In the genomic region with DNA sequence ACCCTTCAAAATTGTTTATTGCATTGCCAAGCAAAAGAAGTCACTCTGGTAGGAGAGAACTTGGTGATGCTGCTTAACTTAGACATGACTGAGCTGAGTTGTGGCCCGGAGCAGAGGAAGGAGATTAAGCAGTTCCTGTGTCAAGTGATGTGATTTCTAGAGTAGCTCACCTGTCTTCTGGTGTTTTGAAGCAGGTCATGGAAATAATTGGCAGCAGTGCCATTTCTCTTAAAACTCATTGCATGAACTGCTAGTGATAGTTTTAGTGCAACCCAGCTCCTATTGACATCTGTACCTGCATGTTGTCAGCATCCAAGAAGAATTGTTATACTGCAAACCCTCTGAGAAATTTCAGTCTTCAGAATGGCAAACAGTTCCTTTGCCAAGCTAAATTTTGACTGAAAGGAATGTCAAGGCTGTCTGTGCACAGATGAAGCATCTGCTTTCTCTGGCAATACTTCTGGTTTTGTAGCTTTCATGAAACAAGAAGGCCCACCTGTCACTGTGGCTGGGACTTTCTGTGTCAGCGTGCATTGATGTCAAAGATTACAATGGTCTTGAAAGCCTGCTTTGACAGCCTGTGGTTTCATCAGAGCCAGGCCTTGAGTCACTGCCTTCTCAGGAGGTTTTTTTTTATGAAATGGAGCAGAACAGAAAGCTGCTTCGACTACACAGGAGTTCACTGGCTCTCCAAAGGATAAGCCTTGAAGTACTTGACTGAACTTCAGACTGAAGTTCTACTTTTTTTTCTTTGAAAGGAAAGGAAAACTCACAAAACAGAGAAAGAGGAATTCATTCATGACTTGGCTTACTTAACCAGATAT, we compare ENCODE assay signal across 8 cellular contexts.
DNase-seq lines count a peak whose midpoint lies in the region; ATAC-seq, FAIRE-seq and TF ChIP-seq lines count a peak whose summit lies in the region.

No MANE protein-coding gene starts in this region.

- H3K27me3 ChIP-seq in K562 (ENCODE audit: control insufficient read depth in 2 of 2, insufficient read depth in 2 of 2, low read length in 2 of 2): peaks cover 5 to 14% of the 10 kb centered on the region in 2 experiments
- H3K27me3 ChIP-seq in tibial nerve: no peaks in the 10 kb centered on the region

- peak; percentile 86 for ATAC-seq in GM18907 (IDR thresholded peaks at IDR 0.05; ENCODE audit: unreplicated experiment)
- peak; percentile 92 for ATAC-seq in HG02981 (IDR thresholded peaks at IDR 0.05; ENCODE audit: unreplicated experiment)
- ATAC-seq in K562: no peak

- intact Hi-C loops in K562 (cut with micrococcal nuclease): no loop called here

- no peak overlapping the region for H3K4me2 ChIP-seq in K562 (ENCODE audit: insufficient read depth, low read length)

- no peaks in the 10 kb centered on the region for H3K9me1 ChIP-seq in K562 (ENCODE audit: control insufficient read depth, insufficient read depth, low read length)

- 2% methylated on average over 3 of the region's 3 CpGs for WGBS in K562 (ENCODE audit: insufficient coverage, low coverage, missing lambda C conversion rate)
- WGBS in tibial nerve, 2 donors: 61 to 69% methylated on average over 3 of the region's 3 CpGs

- TF ChIP-seq CTCF in K562 (IDR thresholded peaks at IDR 0.05 in 2 of 3, conservative IDR thresholded peaks at IDR 0.05 in 1 of 3; ENCODE audit: insufficient read depth in 2 of 3, low read depth in 1 of 3, low read length in 3 of 3) (no peak), mesothelial cell of epicardium (IDR thresholded peaks at IDR 0.05; ENCODE audit: unreplicated experiment) (no peak), tibial nerve (IDR thresholded peaks at IDR 0.05) (no peak)

- no peaks in the 10 kb centered on the region for H3K27me3 Mint-ChIP-seq in mesothelial cell of epicardium (ENCODE audit: low read depth)

- TF ChIP-seq RAD21 in K562 (CRISPR knock-in tag; conservative IDR thresholded peaks at IDR 0.05 in 1 of 2, IDR thresholded peaks at IDR 0.05 in 1 of 2): no peak

- H3K4me3 Mint-ChIP-seq in mesothelial cell of epicardium: no peak overlapping the region

- BruUV-seq in K562 (replicated peaks; lab: Mats Ljungman, UMichigan): no TSS peak

- H3K27ac Mint-ChIP-seq in mesothelial cell of epicardium: no peak overlapping the region

- no peak for FAIRE-seq in K562 (lab: Jason Lieb, UNC)

- H3K9me3 Mint-ChIP-seq in mesothelial cell of epicardium: no peaks in the 10 kb centered on the region

- H3K9me3 ChIP-seq in K562 (replicated peaks; ENCODE audit: control insufficient read depth, insufficient read depth, low read depth, low read length): no peaks in the 10 kb centered on the region
- H3K9me3 ChIP-seq in tibial nerve: no peaks in the 10 kb centered on the region

- in situ Hi-C loops in K562 (cut with MboI): no loop called here

- no peak overlapping the region for H3K9ac ChIP-seq in K562 (ENCODE audit: insufficient read depth in 1 of 2, low read depth in 2 of 2, low read length in 2 of 2)

- H4K20me1 ChIP-seq in K562 (replicated peaks; ENCODE audit: control insufficient read depth, insufficient read depth, low read length): no peaks in the 10 kb centered on the region

- TF ChIP-seq EP300 in K562 (IDR thresholded peaks at IDR 0.05; ENCODE audit: low read length): no peak
- no peak for TF ChIP-seq EP300 in tibial nerve (IDR thresholded peaks at IDR 0.05)

- H3K36me3 Mint-ChIP-seq in mesothelial cell of epicardium: no peaks in the 10 kb centered on the region

- H3K36me3 ChIP-seq in K562 (ENCODE audit: control insufficient read depth, insufficient read depth, low read length) (no peaks in the 10 kb centered on the region), tibial nerve (no peaks in the 10 kb centered on the region)

- H2AFZ ChIP-seq in K562 (ENCODE audit: low read depth, low read length): no peak overlapping the region

- TF ChIP-seq POLR2A in K562 (conservative IDR thresholded peaks at IDR 0.05) (no peak), tibial nerve (IDR thresholded peaks at IDR 0.05) (no peak)

- H3K4me1 ChIP-seq in K562 (replicated peaks in 1 of 2; ENCODE audit: control insufficient read depth in 2 of 2, insufficient read depth in 2 of 2, low read length in 2 of 2) (no peaks in the 10 kb centered on the region), tibial nerve (peaks cover 0 to 12% (median 0%) of the 10 kb centered on the region in 4 donors)

- POLR2A ChIA-PET in K562 (lab: Yijun Ruan, JAX): interaction anchor here (0.6 to 1.2 kb wide), 3 partner anchors 13 to 1008 kb away, joined by 3 read pairs; no protein-coding TSS in a partner anchor

- H3K4me3 ChIP-seq in K562 (no peak overlapping the region), tibial nerve (no peak overlapping the region)

- no peaks in the 10 kb centered on the region for H3K79me2 ChIP-seq in K562 (ENCODE audit: control insufficient read depth, insufficient read depth, low read length)

- DNase-seq in T-helper 9 cell (peak; percentile 28), K562 (ENCODE audit: extremely low read depth in 1 of 4, low spot score in 3 of 4) (no peak), H4 (ENCODE audit: low spot score) (no peak), mesothelial cell of epicardium (ENCODE audit: low spot score in 2 of 2, unreplicated experiment in 2 of 2) (no peak), tibial nerve (ENCODE audit: low spot score in 2 of 2) (no peak)
- DNase-seq in stimulated activated CD4-positive, alpha-beta T cell treated with anti-CD3 and anti-CD28 coated beads, Interleukin-15, amount 100 ng/mL, for 1 hour (ENCODE audit: low read depth in 1 of 2, low spot score in 1 of 2): peak; percentile 26 to 35

- no peaks in the 10 kb centered on the region for H3K4me1 Mint-ChIP-seq in mesothelial cell of epicardium

- H3K27ac ChIP-seq in K562 (ENCODE audit: extremely low read depth, low read depth, low read length) (no peak overlapping the region), tibial nerve (peak overlapping the region in 1 of 4 donors; percentile 9)

- CTCF ChIA-PET in K562 (lab: Yijun Ruan, JAX; ENCODE audit: low intra/inter-chr PET ratio): interaction anchor here (0.7 kb wide), 1 partner anchor 1148 kb away, joined by 3 read pairs; no protein-coding TSS in a partner anchor

TF ChIP-seq in K562, 482 proteins besides CTCF, POLR2A, EP300 and RAD21:
- TF ChIP-seq FOSL1 (tag; conservative IDR thresholded peaks at IDR 0.05) (peak; percentile 56), RBM17 (IDR thresholded peaks at IDR 0.05; ENCODE audit: borderline replicate concordance, low read depth, low read length) (no peak), CEBPG (CRISPR knock-in tag; IDR thresholded peaks at IDR 0.05) (no peak), CEBPG (tag; conservative IDR thresholded peaks at IDR 0.05 in 1 of 2, IDR thresholded peaks at IDR 0.05 in 1 of 2) (peak in 1 of 2 experiments; percentile 51; a peak in 2 of 4 replicates), USF2 (CRISPR knock-in tag; IDR thresholded peaks at IDR 0.05) (no peak)
TF ChIP-seq in K562: peak in this region for 2.

Comparison
In these comparisons a context has a peak if more than half of its experiments do, and no peak if none do; other contexts are left out.
1. DNase-seq: peak in T-helper 9 cell (single experiment) and stimulated activated CD4-positive, alpha-beta T cell treated with anti-CD3 and anti-CD28 coated beads, Interleukin-15, amount 100 ng/mL, for 1 hour (2 of 2); none in K562 (0 of 4), H4 (single experiment), mesothelial cell of epicardium (0 of 2) and tibial nerve (0 of 2).